In genomic region chr2:61157371-61158003, GRCh38 we compare ENCODE assay signal across 1 cellular context.
TF ChIP-seq lines count a peak whose summit lies in the region.

No MANE protein-coding gene starts in this region.

TF ChIP-seq in K562, 482 proteins besides CTCF, POLR2A, EP300 and RAD21 (continued from another document):
- TF ChIP-seq BCLAF1 (IDR thresholded peaks at IDR 0.05; ENCODE audit: borderline replicate concordance in 1 of 2, control insufficient read depth in 1 of 2, low read depth in 2 of 2, low read length in 1 of 2) = no peak
- TF ChIP-seq ARNT (IDR thresholded peaks at IDR 0.05) = no peak
- TF ChIP-seq SLC30A9 (CRISPR knock-in tag; IDR thresholded peaks at IDR 0.05) = no peak
- TF ChIP-seq HMGXB4 (CRISPR knock-in tag; IDR thresholded peaks at IDR 0.05) = no peak
- no peak for TF ChIP-seq JUNB (CRISPR knock-in tag; conservative IDR thresholded peaks at IDR 0.05)
- no peak for TF ChIP-seq LEF1 (IDR thresholded peaks at IDR 0.05)
- TF ChIP-seq TAF1 (IDR thresholded peaks at IDR 0.05; ENCODE audit: control insufficient read depth, extremely low read depth, insufficient read depth, low read length, severe bottlenecking) = no peak
- no peak for TF ChIP-seq POLR2H (tag; IDR thresholded peaks at IDR 0.05; ENCODE audit: low read depth)
- TF ChIP-seq TEAD1 (CRISPR knock-in tag; IDR thresholded peaks at IDR 0.05) = no peak
- TF ChIP-seq WHSC1 (IDR thresholded peaks at IDR 0.05; ENCODE audit: low read length) = no peak
- no peak for TF ChIP-seq HEY1 (CRISPR knock-in tag; IDR thresholded peaks at IDR 0.05; ENCODE audit: borderline replicate concordance)
- no peak for TF ChIP-seq CREB1 (IDR thresholded peaks at IDR 0.05)
- TF ChIP-seq CREB1 (CRISPR knock-in tag; IDR thresholded peaks at IDR 0.05) = no peak
